7 cellular contexts compared by ENCODE assay signal in genomic region chr5:108433600-108433999, GRCh38.
"Had no signal": no experiment of that assay in that cellular context is flagged by ENCODE, and none has a peak within 500 bp of the region (broad histone marks: within the 10 kb centered on the region; RNA-seq: fewer than 3 reads in every experiment).

No MANE protein-coding gene starts in this region.

- ATAC-seq: GM12878 had no signal

- H3K4me3 ChIP-seq: GM12878 had no signal

- FAIRE-seq: GM12878, GM12891, GM12892, GM18507, GM19239 had no signal

- DNase-seq: GDM1, GF-D8 had no signal
